2 cellular contexts compared by ENCODE assay signal in the genomic region with DNA sequence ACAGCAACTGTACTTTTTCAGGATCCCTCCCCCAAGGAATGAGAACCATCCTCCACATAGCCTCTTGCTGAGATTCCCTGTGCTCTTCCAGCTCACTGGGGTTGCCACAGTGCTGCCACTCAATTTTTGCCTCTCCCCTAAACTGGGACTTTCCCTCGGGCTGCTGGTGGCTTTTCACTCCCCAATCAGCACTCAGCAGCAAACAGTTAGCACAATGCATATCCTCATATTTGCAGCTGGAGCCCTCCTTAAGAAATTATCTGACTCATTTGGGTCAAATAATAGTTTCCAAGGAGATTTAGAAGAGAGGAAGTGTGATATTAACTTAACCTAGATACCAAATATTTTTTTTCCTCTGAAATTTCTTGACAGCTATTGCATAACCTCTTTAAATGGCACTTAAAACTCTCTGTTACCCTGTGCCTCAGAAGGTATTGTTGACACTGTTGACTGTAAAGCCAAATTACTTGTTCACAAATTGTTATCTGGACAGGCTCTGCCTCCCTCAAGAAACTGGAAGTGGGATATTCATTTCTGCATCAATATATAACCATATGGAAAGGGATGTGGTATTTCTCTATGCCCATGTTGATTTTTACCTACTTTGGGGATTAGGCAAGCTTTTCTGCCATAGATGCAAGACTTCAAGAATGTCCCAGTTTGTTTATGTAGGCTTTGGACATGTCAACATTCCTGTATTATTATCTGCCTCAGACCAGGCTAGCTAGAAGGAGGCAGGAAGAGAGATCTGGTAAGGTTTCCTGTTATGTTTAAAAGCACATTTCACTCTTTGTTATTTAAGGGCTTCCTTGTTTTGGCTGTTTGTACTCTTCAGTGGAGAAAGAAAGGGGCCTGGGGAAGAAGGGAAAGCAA.
TF ChIP-seq lines count a peak whose summit lies in the region.

No MANE protein-coding gene starts in this region.

TF ChIP-seq in liver, 16 proteins besides CTCF, POLR2A, EP300 and RAD21:
- no peak for TF ChIP-seq EGR1 (IDR thresholded peaks at IDR 0.05; ENCODE audit: low read depth in 2 of 2)
- peak in 1 of 2 donors; percentile 9 for TF ChIP-seq JUND (IDR thresholded peaks at IDR 0.05)
- TF ChIP-seq, protein P1, sequence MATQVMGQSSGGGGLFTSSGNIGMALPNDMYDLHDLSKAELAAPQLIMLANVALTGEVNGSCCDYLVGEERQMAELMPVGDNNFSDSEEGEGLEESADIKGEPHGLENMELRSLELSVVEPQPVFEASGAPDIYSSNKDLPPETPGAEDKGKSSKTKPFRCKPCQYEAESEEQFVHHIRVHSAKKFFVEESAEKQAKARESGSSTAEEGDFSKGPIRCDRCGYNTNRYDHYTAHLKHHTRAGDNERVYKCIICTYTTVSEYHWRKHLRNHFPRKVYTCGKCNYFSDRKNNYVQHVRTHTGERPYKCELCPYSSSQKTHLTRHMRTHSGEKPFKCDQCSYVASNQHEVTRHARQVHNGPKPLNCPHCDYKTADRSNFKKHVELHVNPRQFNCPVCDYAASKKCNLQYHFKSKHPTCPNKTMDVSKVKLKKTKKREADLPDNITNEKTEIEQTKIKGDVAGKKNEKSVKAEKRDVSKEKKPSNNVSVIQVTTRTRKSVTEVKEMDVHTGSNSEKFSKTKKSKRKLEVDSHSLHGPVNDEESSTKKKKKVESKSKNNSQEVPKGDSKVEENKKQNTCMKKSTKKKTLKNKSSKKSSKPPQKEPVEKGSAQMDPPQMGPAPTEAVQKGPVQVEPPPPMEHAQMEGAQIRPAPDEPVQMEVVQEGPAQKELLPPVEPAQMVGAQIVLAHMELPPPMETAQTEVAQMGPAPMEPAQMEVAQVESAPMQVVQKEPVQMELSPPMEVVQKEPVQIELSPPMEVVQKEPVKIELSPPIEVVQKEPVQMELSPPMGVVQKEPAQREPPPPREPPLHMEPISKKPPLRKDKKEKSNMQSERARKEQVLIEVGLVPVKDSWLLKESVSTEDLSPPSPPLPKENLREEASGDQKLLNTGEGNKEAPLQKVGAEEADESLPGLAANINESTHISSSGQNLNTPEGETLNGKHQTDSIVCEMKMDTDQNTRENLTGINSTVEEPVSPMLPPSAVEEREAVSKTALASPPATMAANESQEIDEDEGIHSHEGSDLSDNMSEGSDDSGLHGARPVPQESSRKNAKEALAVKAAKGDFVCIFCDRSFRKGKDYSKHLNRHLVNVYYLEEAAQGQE (IDR thresholded peaks at IDR 0.05): no peak
- TF ChIP-seq HNF4G (IDR thresholded peaks at IDR 0.05): no peak
- TF ChIP-seq RXRA (IDR thresholded peaks at IDR 0.05): no peak
TF ChIP-seq in liver: peak in this region for 1.

TF ChIP-seq in HepG2, 621 proteins besides CTCF, POLR2A, EP300 and RAD21:
- no peak for TF ChIP-seq ETV5 (CRISPR knock-in tag; IDR thresholded peaks at IDR 0.05; ENCODE audit: borderline replicate concordance)
- TF ChIP-seq, protein P2, sequence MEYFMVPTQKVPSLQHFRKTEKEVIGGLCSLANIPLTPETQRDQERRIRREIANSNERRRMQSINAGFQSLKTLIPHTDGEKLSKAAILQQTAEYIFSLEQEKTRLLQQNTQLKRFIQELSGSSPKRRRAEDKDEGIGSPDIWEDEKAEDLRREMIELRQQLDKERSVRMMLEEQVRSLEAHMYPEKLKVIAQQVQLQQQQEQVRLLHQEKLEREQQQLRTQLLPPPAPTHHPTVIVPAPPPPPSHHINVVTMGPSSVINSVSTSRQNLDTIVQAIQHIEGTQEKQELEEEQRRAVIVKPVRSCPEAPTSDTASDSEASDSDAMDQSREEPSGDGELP (IDR thresholded peaks at IDR 0.05; ENCODE audit: borderline replicate concordance, low read depth): no peak
- TF ChIP-seq, protein P3, sequence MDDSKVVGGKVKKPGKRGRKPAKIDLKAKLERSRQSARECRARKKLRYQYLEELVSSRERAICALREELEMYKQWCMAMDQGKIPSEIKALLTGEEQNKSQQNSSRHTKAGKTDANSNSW (CRISPR knock-in tag; IDR thresholded peaks at IDR 0.05; ENCODE audit: borderline replicate concordance): no peak
- TF ChIP-seq FLYWCH1 (CRISPR knock-in tag; IDR thresholded peaks at IDR 0.05): no peak
- TF ChIP-seq, protein P4, sequence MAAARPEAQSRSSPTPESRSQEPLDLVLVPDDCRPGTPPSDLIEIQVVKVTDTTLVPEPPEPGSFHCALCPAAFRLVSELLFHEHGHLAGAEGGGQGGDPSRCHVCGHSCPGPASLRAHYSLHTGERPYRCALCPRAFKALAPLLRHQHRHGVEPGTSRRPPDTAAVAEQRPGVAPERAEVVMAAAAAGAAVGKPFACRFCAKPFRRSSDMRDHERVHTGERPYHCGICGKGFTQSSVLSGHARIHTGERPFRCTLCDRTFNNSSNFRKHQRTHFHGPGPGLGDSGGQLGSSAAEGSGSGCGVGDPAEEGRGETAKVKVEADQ (CRISPR knock-in tag; IDR thresholded peaks at IDR 0.05; ENCODE audit: borderline replicate concordance): no peak
- TF ChIP-seq, protein P5, sequence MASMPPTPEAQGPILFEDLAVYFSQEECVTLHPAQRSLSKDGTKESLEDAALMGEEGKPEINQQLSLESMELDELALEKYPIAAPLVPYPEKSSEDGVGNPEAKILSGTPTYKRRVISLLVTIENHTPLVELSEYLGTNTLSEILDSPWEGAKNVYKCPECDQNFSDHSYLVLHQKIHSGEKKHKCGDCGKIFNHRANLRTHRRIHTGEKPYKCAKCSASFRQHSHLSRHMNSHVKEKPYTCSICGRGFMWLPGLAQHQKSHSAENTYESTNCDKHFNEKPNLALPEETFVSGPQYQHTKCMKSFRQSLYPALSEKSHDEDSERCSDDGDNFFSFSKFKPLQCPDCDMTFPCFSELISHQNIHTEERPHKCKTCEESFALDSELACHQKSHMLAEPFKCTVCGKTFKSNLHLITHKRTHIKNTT (CRISPR knock-in tag; IDR thresholded peaks at IDR 0.05): no peak
- no peak for TF ChIP-seq ZNF839 (CRISPR knock-in tag; IDR thresholded peaks at IDR 0.05; ENCODE audit: borderline replicate concordance)
- TF ChIP-seq SNRNP70 (IDR thresholded peaks at IDR 0.05; ENCODE audit: low read depth, low read length): no peak
- TF ChIP-seq HOXA9 (CRISPR knock-in tag; IDR thresholded peaks at IDR 0.05; ENCODE audit: borderline replicate concordance): no peak
